Comparison of ENCODE assay signal across 29 cellular contexts in genomic region chr5:117286813-117287212, GRCh38.
"Had no signal": no experiment of that assay in that cellular context is flagged by ENCODE, and none has a peak within 500 bp of the region (broad histone marks: within the 10 kb centered on the region; RNA-seq: fewer than 3 reads in every experiment).

No MANE protein-coding gene starts in this region.

- H3K4me1 ChIP-seq: ascending aorta had no signal

- H3K4me3 ChIP-seq: ascending aorta, cardiac muscle cell had no signal

- H3K27me3 ChIP-seq: ascending aorta, cardiac muscle cell had no signal

- DNase-seq: activated B cell treated with CpG ODN at 0.5 μM for 24 hours; activated CD4-positive, alpha-beta memory T cell treated with anti-CD3 and anti-CD28 coated beads for 36 hours; activated CD4-positive, alpha-beta T cell treated with anti-CD3 and anti-CD28 coated beads for 4 hours; activated CD4-positive, alpha-beta T cell treated with anti-CD3 and anti-CD28 coated beads, Interleukin-2, amount 10 ng/mL, durations not matched to agents 24 days and 14 days; activated CD4-positive, alpha-beta T cell treated with anti-CD3 and anti-CD28 coated beads, Interleukin-2, amount 50 U/mL, for 1 hour; activated CD4-positive, alpha-beta T cell treated with anti-CD3 and anti-CD28 coated beads, Interleukin-2, amount 50 U/mL, for 4 hours; activated CD4-positive, CD25-positive, alpha-beta regulatory T cell treated with anti-CD3 and anti-CD28 coated beads, Interleukin-2, amount 50 U/mL, for 72 hours; activated CD8-positive, alpha-beta memory T cell treated with anti-CD3 and anti-CD28 coated beads, Interleukin-2, amount 50 U/mL, for 4 hours; activated CD8-positive, alpha-beta T cell treated with anti-CD3 and anti-CD28 coated beads for 36 hours; activated gamma-delta T cell; activated naive CD4-positive, alpha-beta T cell treated with anti-CD3 and anti-CD28 coated beads, Interleukin-2, amount 10 ng/mL, durations not matched to agents 7 days and 5 days; activated naive CD4-positive, alpha-beta T cell treated with Interleukin-2 at 50 U/mL for 16 hours; activated naive CD8-positive, alpha-beta T cell treated with anti-CD3 and anti-CD28 coated beads, Interleukin-2, amount 10 ng/mL, durations not matched to agents 7 days and 5 days; activated naive CD8-positive, alpha-beta T cell treated with anti-CD3 and anti-CD28 coated beads, Interleukin-2, amount 50 U/mL, for 24 hours; activated T-cell treated with anti-CD3 and anti-CD28 coated beads for 4 hours; activated T-cell treated with anti-CD3 and anti-CD28 coated beads, Interleukin-2, amount 50 U/mL, for 1 hour; activated T-cell treated with anti-CD3 and anti-CD28 coated beads, Interleukin-2, amount 50 U/mL, for 4 hours; activated T-cell treated with anti-CD3 and anti-CD28 coated beads, Interleukin-2, amount 50 U/mL, for 72 hours; amygdala; anterior cingulate cortex; central memory CD4-positive, alpha-beta T cell; SW 1271; T-helper 1 cell; T-helper 2 cell; T-helper 9 cell had no signal

- ATAC-seq: activated CD8-positive, alpha-beta T cell treated with anti-CD3 and anti-CD28 coated beads for 36 hours; activated naive CD8-positive, alpha-beta T cell treated with anti-CD3 and anti-CD28 coated beads, Interleukin-2, amount 50 U/mL, for 24 hours; activated T-cell treated with anti-CD3 and anti-CD28 coated beads, Interleukin-2, amount 50 U/mL, for 4 hours; activated T-cell treated with anti-CD3 and anti-CD28 coated beads, Interleukin-2, amount 50 U/mL, for 72 hours; activated T-helper 17 cell treated with anti-CD3 and anti-CD28 coated beads, Interleukin-2, amount 50 U/mL, for 72 hours had no signal

- H3K36me3 ChIP-seq: ascending aorta, cardiac muscle cell had no signal

- H3K9me3 ChIP-seq: ascending aorta had no signal

- H3K27ac ChIP-seq: ascending aorta, cardiac muscle cell, VCaP had no signal
